Comparison of ENCODE assay signal across 16 cellular contexts in the genomic region with DNA sequence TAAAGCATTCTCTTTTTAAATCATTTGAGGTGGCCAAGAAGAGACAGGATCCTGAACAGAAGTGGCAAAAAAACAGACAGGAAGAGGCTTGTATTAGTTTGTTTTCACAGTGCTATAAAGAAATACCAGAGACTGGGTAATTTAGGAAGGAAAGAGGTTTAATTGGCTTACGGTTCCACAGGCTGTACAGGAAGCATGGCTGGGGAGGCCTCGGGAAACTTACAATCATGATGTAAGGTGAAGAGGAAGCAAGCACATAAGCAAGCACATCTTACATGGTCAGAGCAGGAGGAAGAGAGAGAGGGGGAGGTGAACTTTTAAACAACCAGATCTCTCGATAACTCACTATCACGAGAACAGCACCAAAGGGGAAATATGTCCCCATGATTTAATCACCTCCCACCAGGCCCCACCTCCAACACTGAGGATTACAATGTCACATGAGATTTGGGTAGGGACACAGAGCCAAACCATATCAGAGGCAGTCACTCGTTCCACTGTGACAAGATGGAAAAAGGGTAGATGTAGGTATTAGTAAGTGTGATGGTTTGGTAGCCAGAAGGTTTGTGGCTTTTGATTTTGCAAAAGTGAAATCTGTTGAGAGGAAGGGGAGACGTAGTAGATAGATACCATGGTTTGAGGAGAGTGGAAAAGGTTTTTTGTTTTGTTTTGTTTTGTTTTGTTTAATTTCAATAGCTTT. TPM values are rescaled to one million over a fixed set of nuclear protein-coding genes. Genes with fewer than 3 reads are reported as not detected.
DNase-seq lines count a peak whose midpoint lies in the region; ATAC-seq, FAIRE-seq and TF ChIP-seq lines count a peak whose summit lies in the region.
"Had no signal": no experiment of that assay in that cellular context is flagged by ENCODE, and none has a peak within 500 bp of the region (broad histone marks: within the 10 kb centered on the region; RNA-seq: fewer than 3 reads in every experiment).

No MANE protein-coding gene starts in this region.

- no peaks in the 10 kb centered on the region for H3K9me1 ChIP-seq in K562 (ENCODE audit: control insufficient read depth, insufficient read depth, low read length)

- no peak overlapping the region; the same call in 1 of the 2 replicates for H3K4me2 ChIP-seq in K562 (ENCODE audit: insufficient read depth, low read length)
- no peak overlapping the region for H3K4me2 ChIP-seq in smooth muscle cell

- H3F3A ChIP-seq in smooth muscle cell (ENCODE audit: low read depth), result no peaks in the 10 kb centered on the region

- intact Hi-C loops in K562 (cut with micrococcal nuclease), result no loop called here

- H3K27me3 Mint-ChIP-seq in activated T-cell treated with anti-CD3 and anti-CD28 coated beads, Interleukin-2, amount 50 U/mL, for 72 hours (ENCODE audit: low read depth), result no peaks in the 10 kb centered on the region
- H3K27me3 Mint-ChIP-seq: dendritic cell treated with granulocyte-macrophage colony-stimulating factor and Interleukin-4, amounts not matched to agents 40 ng/mL and 50 ng/mL, for 4 days; progenitor cell of endocrine pancreas had no signal

- CTCF ChIA-PET in K562 (lab: Yijun Ruan, JAX; ENCODE audit: low intra/inter-chr PET ratio), result no interaction called here

- H3K9me3 Mint-ChIP-seq in activated T-cell treated with anti-CD3 and anti-CD28 coated beads, Interleukin-2, amount 50 U/mL, for 72 hours, result peaks cover 0 to 2% of the 10 kb centered on the region in 2 donors

- peaks cover 8 to 10% of the 10 kb centered on the region in 2 donors for H3K36me3 Mint-ChIP-seq in activated T-cell treated with anti-CD3 and anti-CD28 coated beads, Interleukin-2, amount 50 U/mL, for 72 hours (ENCODE audit: insufficient read depth in 2 of 2)

- no peak for FAIRE-seq in K562 (lab: Jason Lieb, UNC)

- H3K9ac ChIP-seq in K562 (ENCODE audit: insufficient read depth in 1 of 2, low read depth in 2 of 2, low read length in 2 of 2) (no peak overlapping the region), smooth muscle cell (ENCODE audit: low read depth) (no peak overlapping the region)

- no peak overlapping the region for H3K4me3 Mint-ChIP-seq in activated T-cell treated with anti-CD3 and anti-CD28 coated beads, Interleukin-2, amount 50 U/mL, for 72 hours
- H3K4me3 Mint-ChIP-seq: dendritic cell treated with granulocyte-macrophage colony-stimulating factor and Interleukin-4, amounts not matched to agents 40 ng/mL and 50 ng/mL, for 4 days had no signal

- H3K27ac ChIP-seq in K562 (ENCODE audit: extremely low read depth, low read depth, low read length) (no peak overlapping the region), smooth muscle cell (ENCODE audit: low read depth) (peak overlapping the region; percentile 33)
- H3K27ac ChIP-seq: tibial nerve had no signal

- H3K27ac Mint-ChIP-seq in activated T-cell treated with anti-CD3 and anti-CD28 coated beads, Interleukin-2, amount 50 U/mL, for 72 hours, result peak overlapping the region; percentile 61
- H3K27ac Mint-ChIP-seq: dendritic cell treated with granulocyte-macrophage colony-stimulating factor and Interleukin-4, amounts not matched to agents 40 ng/mL and 50 ng/mL, for 4 days had no signal

- ATAC-seq in activated T-cell treated with anti-CD3 and anti-CD28 coated beads, Interleukin-2, amount 50 U/mL, for 72 hours (replicated peaks in 1 of 2), result peak; percentile 22 to 49
- ATAC-seq in K562 (no peak), HG03442 (IDR thresholded peaks at IDR 0.05; ENCODE audit: unreplicated experiment) (no peak)
- ATAC-seq: body of pancreas had no signal

- no peak overlapping the region for H3K4me3 ChIP-seq in K562
- H3K4me3 ChIP-seq in smooth muscle cell, result no peak overlapping the region
- H3K4me3 ChIP-seq: body of pancreas, Peyer's patch, tibial nerve had no signal

- peaks cover 18% of the 10 kb centered on the region for H3K79me2 ChIP-seq in K562 (ENCODE audit: control insufficient read depth, insufficient read depth, low read length)
- peaks cover 25% of the 10 kb centered on the region for H3K79me2 ChIP-seq in smooth muscle cell (ENCODE audit: low read depth)

- H4K20me1 ChIP-seq in K562 (replicated peaks; ENCODE audit: control insufficient read depth, insufficient read depth, low read length) (no peaks in the 10 kb centered on the region), smooth muscle cell (ENCODE audit: low read depth) (no peaks in the 10 kb centered on the region)

- TF ChIP-seq CTCF in K562 (IDR thresholded peaks at IDR 0.05 in 2 of 3, conservative IDR thresholded peaks at IDR 0.05 in 1 of 3; ENCODE audit: insufficient read depth in 2 of 3, low read depth in 1 of 3, low read length in 3 of 3) (no peak), smooth muscle cell (IDR thresholded peaks at IDR 0.05; ENCODE audit: borderline replicate concordance, insufficient read depth, poor library complexity, severe bottlenecking) (no peak)

- no peaks in the 10 kb centered on the region for H3K27me3 ChIP-seq in K562 (ENCODE audit: control insufficient read depth in 2 of 2, insufficient read depth in 2 of 2, low read length in 2 of 2)
- no peaks in the 10 kb centered on the region for H3K27me3 ChIP-seq in smooth muscle cell (ENCODE audit: low read depth)
- H3K27me3 ChIP-seq: body of pancreas, Peyer's patch, tibial nerve had no signal

- in situ Hi-C loops in K562 (cut with MboI), result no loop called here

- peak in 1 of 2 donors; percentile 7 for DNase-seq in activated T-cell treated with anti-CD3 and anti-CD28 coated beads, Interleukin-2, amount 50 U/mL, for 72 hours
- no peak for DNase-seq in activated T-cell treated with anti-CD3 and anti-CD28 coated beads, Interleukin-2, amount 50 U/mL, for 1 hour
- DNase-seq in Kasumi-1 (lab: John Stamatoyannopoulos, UW) (peak; percentile 42 to 54), K562 (ENCODE audit: extremely low read depth in 1 of 4, low spot score in 3 of 4) (peak in 1 of 4 experiments; percentile 18), smooth muscle cell (lab: John Stamatoyannopoulos, UW; ENCODE audit: unreplicated experiment) (no peak), HCEC 1CT (no peak), NCI-H2081 treated with DMSO at 0.1 percent for 48 hours (lab: John Stamatoyannopoulos, UW) (no peak)
- DNase-seq: activated effector memory CD4-positive, alpha-beta T cell treated with Interleukin-2 at 50 U/mL for 16 hours; body of pancreas; NCI-H2107; NCI-H526 treated with DMSO at 0.1 percent for 48 hours; Peyer's patch had no signal

- no peaks in the 10 kb centered on the region; the same call in 1 of the 2 replicates for H3K9me3 ChIP-seq in K562 (replicated peaks; ENCODE audit: control insufficient read depth, insufficient read depth, low read depth, low read length)
- no peaks in the 10 kb centered on the region for H3K9me3 ChIP-seq in smooth muscle cell (replicated peaks; ENCODE audit: low read depth)
- H3K9me3 ChIP-seq: body of pancreas, Peyer's patch, tibial nerve had no signal

- no TSS peak for BruUV-seq in K562 (replicated peaks; lab: Mats Ljungman, UMichigan)

- 0 out of 2 replicates have a peak overlapping the region, but pooled peaks have one; percentile 12 for H2AFZ ChIP-seq in K562 (ENCODE audit: low read depth, low read length)
- no peak overlapping the region for H2AFZ ChIP-seq in smooth muscle cell (ENCODE audit: low read depth)

- no peak for TF ChIP-seq EP300 in K562 (IDR thresholded peaks at IDR 0.05; ENCODE audit: low read length)

- H3K4me1 ChIP-seq in K562 (replicated peaks in 1 of 2; ENCODE audit: control insufficient read depth in 2 of 2, insufficient read depth in 2 of 2, low read length in 2 of 2), result peaks cover 8 to 17% of the 10 kb centered on the region in 2 experiments; a peak in 4 of 5 replicates
- H3K4me1 ChIP-seq in smooth muscle cell (ENCODE audit: low read depth), result peaks cover 15% of the 10 kb centered on the region

- peaks cover 47% of the 10 kb centered on the region for H3K4me1 Mint-ChIP-seq in activated T-cell treated with anti-CD3 and anti-CD28 coated beads, Interleukin-2, amount 50 U/mL, for 72 hours (ENCODE audit: low read depth)

- POLR2A ChIA-PET in K562 (lab: Yijun Ruan, JAX), result interaction anchor here (0.9 kb wide), 1 partner anchor 10 kb away, joined by 4 read pairs; no protein-coding TSS in a partner anchor

- TF ChIP-seq POLR2A in K562 (conservative IDR thresholded peaks at IDR 0.05), result no peak

- 24% methylated on average over 5 of the region's 6 CpGs for WGBS in K562 (ENCODE audit: insufficient coverage, low coverage, missing lambda C conversion rate)
- 79% methylated on average over 6 of the region's 6 CpGs for WGBS in smooth muscle cell (ENCODE audit: low lambda C conversion rate)

- H3K36me3 ChIP-seq in K562 (ENCODE audit: control insufficient read depth, insufficient read depth, low read length) (no peaks in the 10 kb centered on the region), smooth muscle cell (ENCODE audit: low read depth) (no peaks in the 10 kb centered on the region)

- no peak for TF ChIP-seq RAD21 in K562 (CRISPR knock-in tag; conservative IDR thresholded peaks at IDR 0.05 in 1 of 2, IDR thresholded peaks at IDR 0.05 in 1 of 2)

TF ChIP-seq in K562, 482 proteins besides CTCF, POLR2A, EP300 and RAD21 (continues in another document):
- TF ChIP-seq ZNF217 (CRISPR knock-in tag; IDR thresholded peaks at IDR 0.05) (no peak), CC2D1A (IDR thresholded peaks at IDR 0.05) (peak; percentile 46; the same call in 1 of the 2 replicates), CBFA2T3 (IDR thresholded peaks at IDR 0.05) (peak; percentile 23; the same call in 1 of the 2 replicates)

RNA-seq across cellular contexts. Expression of a gene that starts 5.1 kb away (rescaled TPM):
- 10 to 100 TPM; 15.0 TPM for total RNA-seq in activated T-cell treated with anti-CD3 and anti-CD28 coated beads, Interleukin-2, amount 50 U/mL, for 72 hours
- 3.1 and 3.8 TPM in 2 replicates for total RNA-seq in K562 (2011; cell fraction: chromatin; rRNA removed; ENCODE audit: low replicate concordance)
- 1.4 and 3.0 TPM in 2 replicates for total RNA-seq in K562 (2011; cell fraction: nucleolus; rRNA removed)
- 1.5 and 2.7 TPM in 2 replicates for total RNA-seq in K562 (2011; cell fraction: nucleoplasm; rRNA removed)
- total RNA-seq in K562 (2014; rRNA removed), result 7.9 and 10.7 TPM in 2 replicates
- total RNA-seq in K562 (2014; rRNA removed; fragmentation: Illumina TruSeq; extraction: Trizol), result 3.6 and 5.5 TPM in 2 replicates
- 4.4 and 6.1 TPM in 2 replicates for total RNA-seq in K562 (2015; rRNA removed; fragmentation: Illumina TruSeq; extraction: Trizol)
- total RNA-seq in K562 (2021), result 9.5 and 10.0 TPM in 2 replicates
- 18.9 and 22.3 TPM in 2 replicates for polyA plus RNA-seq in K562 (2011; rRNA removed)
- polyA plus RNA-seq in K562 (2011; cell fraction: cytosol; rRNA removed), result 6.7 and 8.2 TPM in 2 replicates
- polyA plus RNA-seq in K562 (2011; cell fraction: nucleus; rRNA removed), result 7.8 and 10.8 TPM in 2 replicates
- polyA plus RNA-seq in K562 (2012), result 15.3 and 31.8 TPM in 2 replicates
- 3.4 and 6.7 TPM in 2 replicates for polyA plus RNA-seq in K562 (2014; fragmentation: Illumina TruSeq; extraction: Trizol)
- polyA plus RNA-seq in K562 (2014; fragmentation: Nextera tagmentation; extraction: Ambion mirVana), result 1 to 10 TPM; 1.5 to 2.0 TPM
- polyA plus RNA-seq in K562 (2014; rRNA removed), result 5.9 and 8.3 TPM in 2 replicates
- polyA minus RNA-seq in K562 (2011; rRNA and poly(A)+ RNA removed), result 3.4 and 4.4 TPM in 2 replicates
- 1.5 and 2.2 TPM in 2 replicates for polyA minus RNA-seq in K562 (2011; cell fraction: cytosol; rRNA and poly(A)+ RNA removed)
- 1.1 and 1.2 TPM in 2 replicates for polyA minus RNA-seq in K562 (2011; cell fraction: nucleus; rRNA and poly(A)+ RNA removed)
- 9.4 and 21.5 TPM in 2 replicates for total RNA-seq in smooth muscle cell
- polyA plus RNA-seq in smooth muscle cell, result 64.0 and 70.9 TPM in 2 replicates

Comparison
In these comparisons a context has a peak if more than half of its experiments do, and no peak if none do; other contexts are left out.
1. ATAC-seq: peak in activated T-cell treated with anti-CD3 and anti-CD28 coated beads, Interleukin-2, amount 50 U/mL, for 72 hours (2 of 2); none in K562 (single experiment) and HG03442 (single experiment).
2. DNase-seq: peak in Kasumi-1 (2 of 2); none in activated T-cell treated with anti-CD3 and anti-CD28 coated beads, Interleukin-2, amount 50 U/mL, for 1 hour (single experiment), smooth muscle cell (single experiment), HCEC 1CT (single experiment) and NCI-H2081 treated with DMSO at 0.1 percent for 48 hours (single experiment).